ENCODE assay signal across 2 cellular contexts in the genomic region with DNA sequence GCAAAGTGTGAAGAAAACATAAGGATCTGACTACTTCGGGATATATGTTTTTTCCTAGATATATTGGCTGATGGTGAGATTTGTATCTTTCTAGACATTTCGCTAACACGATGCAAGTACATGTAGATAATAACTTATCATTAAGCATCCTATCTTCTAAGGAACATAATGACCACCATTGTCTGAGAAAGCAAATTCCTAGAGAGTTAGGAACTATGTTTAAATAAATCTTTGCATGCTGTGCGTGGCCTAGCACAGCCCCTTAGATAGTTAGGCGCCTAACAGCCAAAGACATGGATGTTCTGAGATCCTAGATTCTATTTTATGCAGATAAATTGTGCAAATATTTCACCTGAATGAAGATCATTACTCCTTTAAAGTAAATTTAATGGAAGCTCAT.
A peak's percentile ranks its signal among the peaks of the same experiment; 100 is the strongest.
TF ChIP-seq lines count a peak whose summit lies in the region.

No MANE protein-coding gene starts in this region.

TF ChIP-seq in HEK293, 187 proteins besides CTCF, POLR2A, EP300 and RAD21:
- no peak for TF ChIP-seq GLIS2 (tag by site-specific recombination; IDR thresholded peaks at IDR 0.05)
- TF ChIP-seq, protein P1, sequence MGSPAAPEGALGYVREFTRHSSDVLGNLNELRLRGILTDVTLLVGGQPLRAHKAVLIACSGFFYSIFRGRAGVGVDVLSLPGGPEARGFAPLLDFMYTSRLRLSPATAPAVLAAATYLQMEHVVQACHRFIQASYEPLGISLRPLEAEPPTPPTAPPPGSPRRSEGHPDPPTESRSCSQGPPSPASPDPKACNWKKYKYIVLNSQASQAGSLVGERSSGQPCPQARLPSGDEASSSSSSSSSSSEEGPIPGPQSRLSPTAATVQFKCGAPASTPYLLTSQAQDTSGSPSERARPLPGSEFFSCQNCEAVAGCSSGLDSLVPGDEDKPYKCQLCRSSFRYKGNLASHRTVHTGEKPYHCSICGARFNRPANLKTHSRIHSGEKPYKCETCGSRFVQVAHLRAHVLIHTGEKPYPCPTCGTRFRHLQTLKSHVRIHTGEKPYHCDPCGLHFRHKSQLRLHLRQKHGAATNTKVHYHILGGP (tag by site-specific recombination; IDR thresholded peaks at IDR 0.05) = 0 out of 2 replicates have a peak, but pooled peaks have one; percentile 52

TF ChIP-seq in SK-N-SH, 30 proteins besides CTCF, POLR2A, EP300 and RAD21:
- TF ChIP-seq FOXM1 (IDR thresholded peaks at IDR 0.05; ENCODE audit: low read depth) (no peak), GATA2 (CRISPR knock-in tag; IDR thresholded peaks at IDR 0.05) (no peak), ELF1 (IDR thresholded peaks at IDR 0.05) (no peak), SIN3A (IDR thresholded peaks at IDR 0.05; ENCODE audit: borderline replicate concordance, low read depth, low read length) (no peak), JUND (IDR thresholded peaks at IDR 0.05) (no peak), TAF1 (IDR thresholded peaks at IDR 0.05; ENCODE audit: borderline replicate concordance, low read depth, low read length) (no peak), YY1 (IDR thresholded peaks at IDR 0.05; ENCODE audit: low read depth) (no peak), MXI1 (IDR thresholded peaks at IDR 0.05; ENCODE audit: low read depth, low read length) (no peak), TEAD4 (IDR thresholded peaks at IDR 0.05; ENCODE audit: borderline replicate concordance, insufficient read depth) (no peak)
TF ChIP-seq in SK-N-SH: peak in this region for 0.
